Comparison of ENCODE assay signal across 9 cellular contexts in genomic region chr5:71807909-71808308, GRCh38.
"Had no signal": no experiment of that assay in that cellular context is flagged by ENCODE, and none has a peak within 500 bp of the region (broad histone marks: within the 10 kb centered on the region; RNA-seq: fewer than 3 reads in every experiment).

No MANE protein-coding gene starts in this region.

- DNase-seq: GOT3, H7, HCEC 1CT, HFFc6, KBM-7 had no signal

- H3K27ac Mint-ChIP-seq: HFFc6, IgD-negative memory B cell had no signal

- H3K4me2 ChIP-seq: KMS-11 had no signal

- H3K9me3 Mint-ChIP-seq: HFFc6 had no signal

- FAIRE-seq: HepG2 had no signal

- H3K4me3 Mint-ChIP-seq: HFFc6, IgD-negative memory B cell had no signal

- ATAC-seq: HepG2 had no signal

- H3K27ac ChIP-seq: HL-60, KMS-11 had no signal

- H3K4me1 Mint-ChIP-seq: IgD-negative memory B cell had no signal

- H3K9ac ChIP-seq: KMS-11 had no signal
